In genomic region chr1:40818264-40818961, GRCh38 we compare ENCODE assay signal across 8 cellular contexts.
DNase-seq lines count a peak whose midpoint lies in the region; ATAC-seq lines count a peak whose summit lies in the region.

No MANE protein-coding gene starts in this region.

- H3K9me3 Mint-ChIP-seq in stimulated activated memory B cell treated with anti-CD40 and anti-IgM and Interleukin-4, amounts not matched to agents 10 μg/mL and 1 μg/mL and 100 μg/mL, for 72 hours, result no peaks in the 10 kb centered on the region

- H3K27me3 ChIP-seq in duodenal mucosa (ENCODE audit: control insufficient read depth in 1 of 2, insufficient read depth in 2 of 2, low read length in 2 of 2) (peaks cover 0 to 7% of the 10 kb centered on the region in 2 donors), muscle layer of duodenum (ENCODE audit: low read depth, low read length) (no peaks in the 10 kb centered on the region)

- peak; percentile 91 for DNase-seq in activated CD4-positive, alpha-beta T cell treated with anti-CD3 and anti-CD28 coated beads for 48 hours
- no peak for DNase-seq in HK-2 (ENCODE audit: unreplicated experiment)

- H3K36me3 ChIP-seq in duodenal mucosa (ENCODE audit: control insufficient read depth in 1 of 2, insufficient read depth in 2 of 2, low read length in 2 of 2), result no peaks in the 10 kb centered on the region
- peaks cover 0 to 5% of the 10 kb centered on the region in 2 donors for H3K36me3 ChIP-seq in muscle layer of duodenum (ENCODE audit: control insufficient read depth in 1 of 2, insufficient read depth in 2 of 2, low read length in 2 of 2)

- peaks cover 21% of the 10 kb centered on the region for H3K4me1 Mint-ChIP-seq in stimulated activated memory B cell treated with anti-CD40 and anti-IgM and Interleukin-4, amounts not matched to agents 10 μg/mL and 1 μg/mL and 100 μg/mL, for 72 hours

- no peaks in the 10 kb centered on the region for H3K27me3 Mint-ChIP-seq in stimulated activated memory B cell treated with anti-CD40 and anti-IgM and Interleukin-4, amounts not matched to agents 10 μg/mL and 1 μg/mL and 100 μg/mL, for 72 hours

- H3K9ac ChIP-seq in duodenal mucosa (ENCODE audit: low read depth in 1 of 2, low read length in 2 of 2), result no peak overlapping the region

- H3K27ac Mint-ChIP-seq in stimulated activated memory B cell treated with anti-CD40 and anti-IgM and Interleukin-4, amounts not matched to agents 10 μg/mL and 1 μg/mL and 100 μg/mL, for 72 hours, result peak overlapping the region; percentile 77

- ATAC-seq in GM18909 (IDR thresholded peaks at IDR 0.05; ENCODE audit: poor library complexity, unreplicated experiment) (peak; percentile 80), HG03139 (IDR thresholded peaks at IDR 0.05; ENCODE audit: unreplicated experiment) (peak; percentile 62), GM18520 (IDR thresholded peaks at IDR 0.05; ENCODE audit: unreplicated experiment) (no peak)
- ATAC-seq in stimulated activated memory B cell treated with anti-CD40 and anti-IgM and Interleukin-4, amounts not matched to agents 10 μg/mL and 1 μg/mL and 100 μg/mL, for 72 hours, result peak; percentile 94

- H3K4me3 Mint-ChIP-seq in stimulated activated memory B cell treated with anti-CD40 and anti-IgM and Interleukin-4, amounts not matched to agents 10 μg/mL and 1 μg/mL and 100 μg/mL, for 72 hours, result peak overlapping the region; percentile 80

- H3K27ac ChIP-seq in duodenal mucosa (ENCODE audit: low read depth, low read length) (no peak overlapping the region), muscle layer of duodenum (ENCODE audit: low read length) (no peak overlapping the region)

- H3K4me3 ChIP-seq in duodenal mucosa (ENCODE audit: low read depth in 1 of 2, low read length in 2 of 2), result peak overlapping the region; percentile 60 to 68
- H3K4me3 ChIP-seq in muscle layer of duodenum (ENCODE audit: low read depth in 1 of 2, low read length in 2 of 2), result peak overlapping the region; percentile 7 to 62

- H3K4me1 ChIP-seq in duodenal mucosa (ENCODE audit: control insufficient read depth in 1 of 2, insufficient read depth in 2 of 2, low read length in 2 of 2) (peaks cover 0 to 6% of the 10 kb centered on the region in 2 donors), muscle layer of duodenum (ENCODE audit: control insufficient read depth in 1 of 2, insufficient read depth in 2 of 2, low read length in 2 of 2) (peaks cover 0 to 10% of the 10 kb centered on the region in 2 donors)

- no peaks in the 10 kb centered on the region for H3K36me3 Mint-ChIP-seq in stimulated activated memory B cell treated with anti-CD40 and anti-IgM and Interleukin-4, amounts not matched to agents 10 μg/mL and 1 μg/mL and 100 μg/mL, for 72 hours

- H3K9me3 ChIP-seq in duodenal mucosa (ENCODE audit: control insufficient read depth in 1 of 2, low read length in 2 of 2) (no peaks in the 10 kb centered on the region), muscle layer of duodenum (ENCODE audit: control insufficient read depth in 1 of 2, low read length in 2 of 2) (no peaks in the 10 kb centered on the region)
